39 cellular contexts compared by ENCODE assay signal in genomic region chrX:77689376-77689775, GRCh38.
"Had no signal": no experiment of that assay in that cellular context is flagged by ENCODE, and none has a peak within 500 bp of the region (broad histone marks: within the 10 kb centered on the region; RNA-seq: fewer than 3 reads in every experiment).

No MANE protein-coding gene starts in this region.

- H3K27me3 Mint-ChIP-seq: activated CD4-positive, alpha-beta memory T cell treated with anti-CD3 and anti-CD28 coated beads, Interleukin-2, amount 10 ng/mL, durations not matched to agents 7 days and 5 days; activated CD4-positive, alpha-beta T cell treated with anti-CD3 and anti-CD28 coated beads for 36 hours; activated CD4-positive, alpha-beta T cell treated with anti-CD3 and anti-CD28 coated beads, Interleukin-2, amount 10 ng/mL, durations not matched to agents 7 days and 5 days; activated CD8-positive, alpha-beta memory T cell treated with anti-CD3 and anti-CD28 coated beads, Interleukin-2, amount 10 ng/mL, durations not matched to agents 7 days and 5 days; activated naive CD4-positive, alpha-beta T cell treated with anti-CD3 and anti-CD28 coated beads, Interleukin-2, amount 10 ng/mL, durations not matched to agents 7 days and 5 days; activated naive CD4-positive, alpha-beta T cell treated with anti-CD3 and anti-CD28 coated beads, Interleukin-2, amount 50 U/mL, for 24 hours; activated naive CD8-positive, alpha-beta T cell; activated naive CD8-positive, alpha-beta T cell treated with anti-CD3 and anti-CD28 coated beads, Interleukin-2, amount 10 ng/mL, durations not matched to agents 7 days and 5 days; activated naive CD8-positive, alpha-beta T cell treated with anti-CD3 and anti-CD28 coated beads, Interleukin-2, amount 50 U/mL, for 24 hours; central memory CD8-positive, alpha-beta T cell had no signal

- H3K9me3 ChIP-seq: ascending aorta had no signal

- H3K4me3 Mint-ChIP-seq: activated CD4-positive, alpha-beta memory T cell treated with anti-CD3 and anti-CD28 coated beads, Interleukin-2, amount 10 ng/mL, durations not matched to agents 7 days and 5 days; activated CD4-positive, alpha-beta T cell treated with anti-CD3 and anti-CD28 coated beads for 36 hours; activated CD4-positive, alpha-beta T cell treated with anti-CD3 and anti-CD28 coated beads, Interleukin-2, amount 10 ng/mL, durations not matched to agents 7 days and 5 days; activated CD8-positive, alpha-beta memory T cell treated with anti-CD3 and anti-CD28 coated beads, Interleukin-2, amount 10 ng/mL, durations not matched to agents 7 days and 5 days; activated CD8-positive, alpha-beta T cell treated with anti-CD3 and anti-CD28 coated beads, Interleukin-2, amount 10 ng/mL, durations not matched to agents 7 days and 5 days; activated naive CD4-positive, alpha-beta T cell treated with anti-CD3 and anti-CD28 coated beads, Interleukin-2, amount 10 ng/mL, durations not matched to agents 7 days and 5 days; activated naive CD4-positive, alpha-beta T cell treated with anti-CD3 and anti-CD28 coated beads, Interleukin-2, amount 50 U/mL, for 24 hours; activated naive CD8-positive, alpha-beta T cell; activated naive CD8-positive, alpha-beta T cell treated with anti-CD3 and anti-CD28 coated beads, Interleukin-2, amount 10 ng/mL, durations not matched to agents 7 days and 5 days; activated naive CD8-positive, alpha-beta T cell treated with anti-CD3 and anti-CD28 coated beads, Interleukin-2, amount 50 U/mL, for 24 hours; activated T-cell treated with anti-CD3 and anti-CD28 coated beads, Interleukin-2, amount 50 U/mL, for 24 hours; brain; central memory CD8-positive, alpha-beta T cell; T-helper 1 cell treated with Interleukin-12 subunit alpha and Interleukin-12 subunit beta and Interleukin-4 antibody, amounts not matched to agents 30 μg/mL and 1 μg/mL, for 36 hours; T-helper 2 cell treated with Interferon-gamma antibody and Interleukin-4, amounts not matched to agents 5 μg/mL and 100 μg/mL, for 36 hours had no signal

- H3K36me3 ChIP-seq: cardiac muscle cell had no signal

- ATAC-seq: activated CD4-positive, alpha-beta T cell treated with anti-CD3 and anti-CD28 coated beads for 36 hours; activated CD4-positive, CD25-positive, alpha-beta regulatory T cell treated with anti-CD3 and anti-CD28 coated beads, Interleukin-2, amount 50 U/mL, for 24 hours; activated CD8-positive, alpha-beta memory T cell treated with anti-CD3 and anti-CD28 coated beads, Interleukin-2, amount 10 ng/mL, durations not matched to agents 7 days and 5 days; activated CD8-positive, alpha-beta T cell treated with anti-CD3 and anti-CD28 coated beads, Interleukin-2, amount 10 ng/mL, durations not matched to agents 7 days and 5 days; activated naive CD8-positive, alpha-beta T cell treated with anti-CD3 and anti-CD28 coated beads, Interleukin-2, amount 50 U/mL, for 24 hours had no signal

- H3K4me1 Mint-ChIP-seq: brain had no signal

- H3K27me3 ChIP-seq: ascending aorta, cardiac muscle cell had no signal

- FAIRE-seq: bronchial epithelial cell, TTC549 had no signal

- DNase-seq: activated CD4-positive, alpha-beta memory T cell treated with anti-CD3 and anti-CD28 coated beads, Interleukin-2, amount 10 ng/mL, durations not matched to agents 7 days and 5 days; activated CD4-positive, alpha-beta T cell treated with anti-CD3 and anti-CD28 coated beads for 1 hour; activated CD4-positive, alpha-beta T cell treated with anti-CD3 and anti-CD28 coated beads for 36 hours; activated CD4-positive, alpha-beta T cell treated with anti-CD3 and anti-CD28 coated beads for 48 hours; activated CD4-positive, alpha-beta T cell treated with anti-CD3 and anti-CD28 coated beads, Interleukin-2, amount 10 ng/mL, durations not matched to agents 7 days and 5 days; activated CD4-positive, alpha-beta T cell treated with anti-CD3 and anti-CD28 coated beads, Interleukin-2, amount 50 U/mL, for 48 hours; activated CD4-positive, CD25-positive, alpha-beta regulatory T cell; activated CD8-positive, alpha-beta memory T cell treated with anti-CD3 and anti-CD28 coated beads for 24 hours; activated CD8-positive, alpha-beta memory T cell treated with anti-CD3 and anti-CD28 coated beads, Interleukin-2, amount 10 ng/mL, durations not matched to agents 7 days and 5 days; activated CD8-positive, alpha-beta memory T cell treated with anti-CD3 and anti-CD28 coated beads, Interleukin-2, amount 50 U/mL, for 48 hours; activated CD8-positive, alpha-beta T cell treated with anti-CD3 and anti-CD28 coated beads, Interleukin-2, amount 10 ng/mL, durations not matched to agents 7 days and 5 days; activated effector memory CD4-positive, alpha-beta T cell treated with Interleukin-2 at 50 U/mL for 16 hours; activated gamma-delta T cell; activated naive CD4-positive, alpha-beta T cell treated with anti-CD3 and anti-CD28 coated beads, Interleukin-2, amount 10 ng/mL, durations not matched to agents 7 days and 5 days; activated naive CD4-positive, alpha-beta T cell treated with Interleukin-2 at 50 U/mL for 16 hours; activated naive CD8-positive, alpha-beta T cell treated with anti-CD3 and anti-CD28 coated beads, Interleukin-2, amount 10 ng/mL, durations not matched to agents 7 days and 5 days; activated naive CD8-positive, alpha-beta T cell treated with anti-CD3 and anti-CD28 coated beads, Interleukin-2, amount 50 U/mL, for 24 hours; activated T-cell treated with anti-CD3 and anti-CD28 coated beads, Interleukin-2, amount 50 U/mL, for 24 hours; activated T-cell treated with anti-CD3 and anti-CD28 coated beads, Interleukin-2, amount 50 U/mL, for 48 hours; amygdala; anterior cingulate cortex; caudate nucleus; cerebellar nuclear complex; T-helper 1 cell; T-helper 2 cell; T-helper 9 cell had no signal

- H3K4me3 ChIP-seq: ascending aorta, cardiac muscle cell had no signal

- H3K27ac Mint-ChIP-seq: activated CD4-positive, alpha-beta memory T cell treated with anti-CD3 and anti-CD28 coated beads, Interleukin-2, amount 10 ng/mL, durations not matched to agents 7 days and 5 days; activated CD4-positive, alpha-beta T cell treated with anti-CD3 and anti-CD28 coated beads for 36 hours; activated CD4-positive, alpha-beta T cell treated with anti-CD3 and anti-CD28 coated beads, Interleukin-2, amount 10 ng/mL, durations not matched to agents 7 days and 5 days; activated CD8-positive, alpha-beta memory T cell treated with anti-CD3 and anti-CD28 coated beads, Interleukin-2, amount 10 ng/mL, durations not matched to agents 7 days and 5 days; activated CD8-positive, alpha-beta T cell treated with anti-CD3 and anti-CD28 coated beads, Interleukin-2, amount 10 ng/mL, durations not matched to agents 7 days and 5 days; activated naive CD4-positive, alpha-beta T cell treated with anti-CD3 and anti-CD28 coated beads, Interleukin-2, amount 10 ng/mL, durations not matched to agents 7 days and 5 days; activated naive CD4-positive, alpha-beta T cell treated with anti-CD3 and anti-CD28 coated beads, Interleukin-2, amount 50 U/mL, for 24 hours; activated naive CD8-positive, alpha-beta T cell; activated naive CD8-positive, alpha-beta T cell treated with anti-CD3 and anti-CD28 coated beads, Interleukin-2, amount 10 ng/mL, durations not matched to agents 7 days and 5 days; activated naive CD8-positive, alpha-beta T cell treated with anti-CD3 and anti-CD28 coated beads, Interleukin-2, amount 50 U/mL, for 24 hours; activated T-cell treated with anti-CD3 and anti-CD28 coated beads, Interleukin-2, amount 50 U/mL, for 24 hours; activated T-helper 2 cell treated with anti-CD3 and anti-CD28 coated beads, Interferon-gamma antibody, Interleukin-2, Interleukin-4, amounts not matched to agents 10 μg/mL and 5 μg/mL and 100 μg/mL, durations not matched to agents 14 hours and 24 hours and 36 hours; brain; T-helper 1 cell treated with Interleukin-12 subunit alpha and Interleukin-12 subunit beta and Interleukin-4 antibody, amounts not matched to agents 30 μg/mL and 1 μg/mL, for 36 hours; T-helper 2 cell treated with Interferon-gamma antibody and Interleukin-4, amounts not matched to agents 5 μg/mL and 100 μg/mL, for 36 hours had no signal

- H3K4me1 ChIP-seq: ascending aorta had no signal

- H3K27ac ChIP-seq: ascending aorta, cardiac muscle cell, VCaP had no signal

- H3K9me3 Mint-ChIP-seq: activated CD4-positive, alpha-beta memory T cell treated with anti-CD3 and anti-CD28 coated beads, Interleukin-2, amount 10 ng/mL, durations not matched to agents 7 days and 5 days; activated naive CD4-positive, alpha-beta T cell treated with anti-CD3 and anti-CD28 coated beads, Interleukin-2, amount 10 ng/mL, durations not matched to agents 7 days and 5 days; activated naive CD4-positive, alpha-beta T cell treated with anti-CD3 and anti-CD28 coated beads, Interleukin-2, amount 50 U/mL, for 24 hours; activated naive CD8-positive, alpha-beta T cell treated with anti-CD3 and anti-CD28 coated beads, Interleukin-2, amount 50 U/mL, for 24 hours; activated T-cell treated with anti-CD3 and anti-CD28 coated beads, Interleukin-2, amount 50 U/mL, for 24 hours; activated T-helper 2 cell treated with anti-CD3 and anti-CD28 coated beads, Interferon-gamma antibody, Interleukin-2, Interleukin-4, amounts not matched to agents 10 μg/mL and 5 μg/mL and 100 μg/mL, durations not matched to agents 14 hours and 24 hours and 36 hours; central memory CD8-positive, alpha-beta T cell; T-helper 1 cell treated with Interleukin-12 subunit alpha and Interleukin-12 subunit beta and Interleukin-4 antibody, amounts not matched to agents 30 μg/mL and 1 μg/mL, for 36 hours had no signal
